26 cellular contexts compared by ENCODE assay signal in genomic region chr13:109329175-109329574, GRCh38.
"Had no signal": no experiment of that assay in that cellular context is flagged by ENCODE, and none has a peak within 500 bp of the region (broad histone marks: within the 10 kb centered on the region; RNA-seq: fewer than 3 reads in every experiment).

No MANE protein-coding gene starts in this region.

- H3K27me3 ChIP-seq: stomach, suprapubic skin, testis, tibial artery, tibial nerve, transverse colon, upper lobe of left lung, upper lobe of right lung, uterus, vagina had no signal

- H3K4me3 ChIP-seq: stomach, suprapubic skin, testis, thoracic aorta, thyroid gland, tibial artery, tibial nerve, transverse colon, upper lobe of left lung, upper lobe of right lung, uterus, vagina had no signal

- H3K27ac ChIP-seq: stomach, suprapubic skin, testis, thoracic aorta, thyroid gland, tibial artery, tibial nerve, transverse colon, upper lobe of left lung, upper lobe of right lung, uterus, vagina had no signal

- H3K36me3 ChIP-seq: stomach, suprapubic skin, thoracic aorta, thyroid gland, tibial artery, tibial nerve, transverse colon, upper lobe of left lung, upper lobe of right lung, uterus, vagina had no signal

- ATAC-seq: stimulated activated effector memory CD8-positive, alpha-beta T cell treated with anti-CD3 and anti-CD28 coated beads, Interleukin-12 subunit alpha, Interleukin-12 subunit beta, amount 100 ng/mL, for 72 hours; stimulated activated memory B cell treated with anti-CD40 and anti-IgM and Interleukin-4, amounts not matched to agents 10 μg/mL and 1 μg/mL and 100 μg/mL, for 72 hours; stimulated activated naive B cell treated with anti-CD40 and anti-IgM and Interleukin-4, amounts not matched to agents 10 μg/mL and 1 μg/mL and 100 μg/mL, for 72 hours; stimulated activated naive CD8-positive, alpha-beta T cell treated with anti-CD3 and anti-CD28 coated beads, Interleukin-15, amount 100 ng/mL, for 72 hours; stimulated activated naive CD8-positive, alpha-beta T cell treated with anti-CD3 and anti-CD28 coated beads, Interleukin-15, Interleukin-2, amounts not matched to agents 100 U/mL and 50 U/mL, for 24 hours; upper lobe of right lung had no signal

- DNase-seq: stimulated activated CD4-positive, alpha-beta T cell treated with anti-CD3 and anti-CD28 coated beads, Interleukin-2, amount 100 ng/mL, for 48 hours; stimulated activated CD4-positive, alpha-beta T cell treated with anti-CD3 and anti-CD28 coated beads, Interleukin-4, amount 100 ng/mL, for 1 hour; stimulated activated CD4-positive, alpha-beta T cell treated with anti-CD3 and anti-CD28 coated beads, Interleukin-4, amount 100 ng/mL, for 24 hours; stimulated activated CD4-positive, alpha-beta T cell treated with anti-CD3 and anti-CD28 coated beads, Interleukin-4, amount 100 ng/mL, for 4 hours; stimulated activated CD8-positive, alpha-beta memory T cell treated with anti-CD3 and anti-CD28 coated beads, Interleukin-4, amount 100 ng/mL, for 48 hours; stimulated activated naive B cell treated with anti-CD40 and anti-IgM and Interleukin-4, amounts not matched to agents 10 μg/mL and 1 μg/mL and 100 μg/mL, for 72 hours; stimulated activated naive CD4-positive, alpha-beta T cell; stimulated activated naive CD4-positive, alpha-beta T cell treated with Interleukin-2 at 50 U/mL for 16 hours; stimulated activated naive CD8-positive, alpha-beta T cell treated with anti-CD3 and anti-CD28 coated beads, Interleukin-15, amount 100 ng/mL, for 72 hours; stimulated activated naive CD8-positive, alpha-beta T cell treated with anti-CD3 and anti-CD28 coated beads, Interleukin-15, Interleukin-2, amounts not matched to agents 100 U/mL and 50 U/mL, for 24 hours; stomach; substantia nigra; testis; thyroid gland; tibial artery; transverse colon; trophoblast cell; upper lobe of left lung; upper lobe of right lung; uterus had no signal

- H3K4me1 ChIP-seq: suprapubic skin, testis, thyroid gland, tibial artery, tibial nerve, transverse colon, upper lobe of left lung, upper lobe of right lung, uterus, vagina had no signal

- H3K9me3 ChIP-seq: stomach, suprapubic skin, testis, thoracic aorta, thyroid gland, tibial artery, tibial nerve, transverse colon, upper lobe of left lung, upper lobe of right lung, uterus, vagina had no signal
